21 cellular contexts compared by ENCODE assay signal in the genomic region with DNA sequence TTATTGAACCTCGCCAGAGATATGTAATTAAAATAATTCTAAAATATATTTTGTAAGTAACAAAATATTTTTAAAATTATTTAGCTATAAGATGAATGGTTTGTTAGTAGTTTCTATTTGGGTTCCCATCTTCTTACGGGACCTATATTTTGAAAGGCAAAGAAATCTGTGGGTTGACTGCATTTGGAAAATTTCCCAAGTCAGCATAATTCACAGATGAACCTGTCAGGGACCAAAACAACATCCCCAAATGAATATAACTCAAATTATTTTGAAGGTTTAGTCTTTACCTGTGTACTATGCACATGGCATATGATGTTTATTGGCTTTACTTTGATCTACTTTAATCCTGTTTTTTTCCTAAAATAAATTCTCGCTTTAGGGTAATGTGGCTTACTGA.
A peak's percentile ranks its signal among the peaks of the same experiment; 100 is the strongest.
DNase-seq lines count a peak whose midpoint lies in the region; ATAC-seq, FAIRE-seq and TF ChIP-seq lines count a peak whose summit lies in the region.
"Had no signal": no experiment of that assay in that cellular context is flagged by ENCODE, and none has a peak within 500 bp of the region (broad histone marks: within the 10 kb centered on the region; RNA-seq: fewer than 3 reads in every experiment).

No MANE protein-coding gene starts in this region.

- POLR2A ChIA-PET in A549 (lab: Yijun Ruan, JAX) (no interaction called here), K562 (lab: Yijun Ruan, JAX) (no interaction called here)

- no TSS peak for BruUV-seq in K562 (replicated peaks; lab: Mats Ljungman, UMichigan)

- no peaks in the 10 kb centered on the region for H3K27me3 ChIP-seq in K562 (ENCODE audit: control insufficient read depth in 2 of 2, insufficient read depth in 2 of 2, low read length in 2 of 2)
- H3K27me3 ChIP-seq: BLaER1 had no signal

- peak; percentile 9 for DNase-seq in NCI-H345 treated with DMSO at 0.1 percent for 48 hours (lab: John Stamatoyannopoulos, UW; ENCODE audit: unreplicated experiment)
- no peak for DNase-seq in NCI-H345 (lab: John Stamatoyannopoulos, UW)
- no peak for DNase-seq in A549 (ENCODE audit: low read depth in 1 of 2, low spot score in 1 of 2)
- no peak for DNase-seq in K562 (ENCODE audit: extremely low read depth in 1 of 4, low spot score in 3 of 4)
- no peak for DNase-seq in hepatic stellate cell (ENCODE audit: low spot score)
- DNase-seq: ACHN; BE2C; C1 segment of cervical spinal cord; Caco-2; Calu3; CD4-positive, CD25-positive, alpha-beta regulatory T cell; CD8-positive, alpha-beta T cell; DMS79 treated with DMSO at 0.1 percent for 48 hours; GF-D8 had no signal

- TF ChIP-seq CTCF in A549 (IDR thresholded peaks at IDR 0.05) (no peak), K562 (IDR thresholded peaks at IDR 0.05 in 2 of 3, conservative IDR thresholded peaks at IDR 0.05 in 1 of 3; ENCODE audit: insufficient read depth in 2 of 3, low read depth in 1 of 3, low read length in 3 of 3) (no peak)

- H3K27ac ChIP-seq in A549 (no peak overlapping the region), K562 (ENCODE audit: extremely low read depth, low read depth, low read length) (no peak overlapping the region)
- H3K27ac ChIP-seq: 22Rv1, BLaER1 had no signal

- peaks cover 6% of the 10 kb centered on the region; the same call in 1 of the 3 replicates for H3K9me3 ChIP-seq in A549
- no peaks in the 10 kb centered on the region for H3K9me3 ChIP-seq in K562 (replicated peaks; ENCODE audit: control insufficient read depth, insufficient read depth, low read depth, low read length)
- H3K9me3 ChIP-seq: BE2C, BLaER1, Caco-2 had no signal

- CTCF ChIA-PET in A549 (lab: Yijun Ruan, JAX) (interaction anchor here (1.5 to 1.7 kb wide), 2 partner anchors 40 to 263 kb away, joined by 4 read pairs; no protein-coding TSS in a partner anchor), K562 (lab: Yijun Ruan, JAX; ENCODE audit: low intra/inter-chr PET ratio) (no interaction called here)

- TF ChIP-seq POLR2A in A549 (IDR thresholded peaks at IDR 0.05; ENCODE audit: low read length): no peak
- TF ChIP-seq POLR2A in K562 (conservative IDR thresholded peaks at IDR 0.05): no peak

- H2AFZ ChIP-seq in K562 (ENCODE audit: low read depth, low read length): no peak overlapping the region

- H3K79me2 ChIP-seq in K562 (ENCODE audit: control insufficient read depth, insufficient read depth, low read length): no peaks in the 10 kb centered on the region

- H3K4me2 ChIP-seq in A549: no peak overlapping the region
- H3K4me2 ChIP-seq in K562 (ENCODE audit: insufficient read depth, low read length): no peak overlapping the region
- H3K4me2 ChIP-seq: BLaER1 had no signal

- no peak overlapping the region for H3K9ac ChIP-seq in K562 (ENCODE audit: insufficient read depth in 1 of 2, low read depth in 2 of 2, low read length in 2 of 2)
- H3K9ac ChIP-seq: BLaER1 had no signal

- H3K4me3 ChIP-seq in A549: no peak overlapping the region
- no peak overlapping the region for H3K4me3 ChIP-seq in K562
- H3K4me3 ChIP-seq: BLaER1 had no signal

- H3K4me1 ChIP-seq in A549 (no peaks in the 10 kb centered on the region), K562 (replicated peaks in 1 of 2; ENCODE audit: control insufficient read depth in 2 of 2, insufficient read depth in 2 of 2, low read length in 2 of 2) (no peaks in the 10 kb centered on the region)
- H3K4me1 ChIP-seq: BE2C, BLaER1, Caco-2 had no signal

- WGBS in A549 (ENCODE audit: missing lambda C conversion rate): 92% methylated on average over 3 of the region's 3 CpGs
- WGBS in K562 (ENCODE audit: insufficient coverage, low coverage, missing lambda C conversion rate): 0% methylated on average over 3 of the region's 3 CpGs

- TF ChIP-seq RAD21 in A549 (conservative IDR thresholded peaks at IDR 0.05 in 1 of 2, IDR thresholded peaks at IDR 0.05 in 1 of 2) (no peak), K562 (CRISPR knock-in tag; conservative IDR thresholded peaks at IDR 0.05 in 1 of 2, IDR thresholded peaks at IDR 0.05 in 1 of 2) (no peak)

- no peaks in the 10 kb centered on the region for H3K36me3 ChIP-seq in K562 (ENCODE audit: control insufficient read depth, insufficient read depth, low read length)
- H3K36me3 ChIP-seq: BE2C, BLaER1 had no signal

- no peak for TF ChIP-seq EP300 in A549 (IDR thresholded peaks at IDR 0.05)
- TF ChIP-seq EP300 in K562 (IDR thresholded peaks at IDR 0.05; ENCODE audit: low read length): no peak

- no peak for ATAC-seq in A549
- ATAC-seq in K562: no peak
- no peak for ATAC-seq in HG03457 (IDR thresholded peaks at IDR 0.05; ENCODE audit: unreplicated experiment)
- ATAC-seq: CD8-positive, alpha-beta T cell had no signal

- in situ Hi-C loops in K562 (cut with MboI): no loop called here

- H4K20me1 ChIP-seq in K562 (replicated peaks; ENCODE audit: control insufficient read depth, insufficient read depth, low read length): no peaks in the 10 kb centered on the region
- H4K20me1 ChIP-seq: BLaER1 had no signal

- H3K9me1 ChIP-seq in K562 (ENCODE audit: control insufficient read depth, insufficient read depth, low read length): no peaks in the 10 kb centered on the region

- intact Hi-C loops in K562 (cut with micrococcal nuclease): no loop called here

- peak; percentile 73 for FAIRE-seq in A549 (lab: Jason Lieb, UNC)
- FAIRE-seq in K562 (lab: Jason Lieb, UNC): no peak
- FAIRE-seq: D721Med, G401.6, GM12891, GM19239 had no signal

TF ChIP-seq in A549, 52 proteins besides CTCF, POLR2A, EP300 and RAD21:
- no peak for TF ChIP-seq ZSCAN20 (CRISPR knock-in tag; IDR thresholded peaks at IDR 0.05)
- TF ChIP-seq GATA3 (IDR thresholded peaks at IDR 0.05; ENCODE audit: borderline replicate concordance): no peak
- peak; percentile 89 for TF ChIP-seq MAFK (IDR thresholded peaks at IDR 0.05; ENCODE audit: partially characterized antibody)
- TF ChIP-seq, protein P1, sequence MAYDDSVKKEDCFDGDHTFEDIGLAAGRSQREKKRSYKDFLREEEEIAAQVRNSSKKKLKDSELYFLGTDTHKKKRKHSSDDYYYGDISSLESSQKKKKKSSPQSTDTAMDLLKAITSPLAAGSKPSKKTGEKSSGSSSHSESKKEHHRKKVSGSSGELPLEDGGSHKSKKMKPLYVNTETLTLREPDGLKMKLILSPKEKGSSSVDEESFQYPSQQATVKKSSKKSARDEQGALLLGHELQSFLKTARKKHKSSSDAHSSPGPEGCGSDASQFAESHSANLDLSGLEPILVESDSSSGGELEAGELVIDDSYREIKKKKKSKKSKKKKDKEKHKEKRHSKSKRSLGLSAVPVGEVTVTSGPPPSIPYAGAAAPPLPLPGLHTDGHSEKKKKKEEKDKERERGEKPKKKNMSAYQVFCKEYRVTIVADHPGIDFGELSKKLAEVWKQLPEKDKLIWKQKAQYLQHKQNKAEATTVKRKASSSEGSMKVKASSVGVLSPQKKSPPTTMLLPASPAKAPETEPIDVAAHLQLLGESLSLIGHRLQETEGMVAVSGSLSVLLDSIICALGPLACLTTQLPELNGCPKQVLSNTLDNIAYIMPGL (CRISPR knock-in tag; IDR thresholded peaks at IDR 0.05; ENCODE audit: borderline replicate concordance): no peak
- TF ChIP-seq ESRRA (IDR thresholded peaks at IDR 0.05; ENCODE audit: borderline replicate concordance, low read length): no peak
- TF ChIP-seq, protein P2, sequence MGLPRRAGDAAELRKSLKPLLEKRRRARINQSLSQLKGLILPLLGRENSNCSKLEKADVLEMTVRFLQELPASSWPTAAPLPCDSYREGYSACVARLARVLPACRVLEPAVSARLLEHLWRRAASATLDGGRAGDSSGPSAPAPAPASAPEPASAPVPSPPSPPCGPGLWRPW (IDR thresholded peaks at IDR 0.05): no peak
- TF ChIP-seq SMC3 (IDR thresholded peaks at IDR 0.05): no peak
- TF ChIP-seq EHF (CRISPR knock-in tag; IDR thresholded peaks at IDR 0.05): no peak
TF ChIP-seq in A549: peak in this region for 1.

TF ChIP-seq in K562, 482 proteins besides CTCF, POLR2A, EP300 and RAD21:
- TF ChIP-seq RCOR1 (IDR thresholded peaks at IDR 0.05; ENCODE audit: borderline replicate concordance in 1 of 2, low read depth in 2 of 2, low read length in 2 of 2) (no peak), ZNF561 (CRISPR knock-in tag; conservative IDR thresholded peaks at IDR 0.05) (no peak), MAFF (IDR thresholded peaks at IDR 0.05; ENCODE audit: low read length) (peak; percentile 23; the same call in 1 of the 2 replicates), ZNF134 (CRISPR knock-in tag; conservative IDR thresholded peaks at IDR 0.05) (no peak)
